In genomic region chr1:210027994-210028393, GRCh38 we compare ENCODE assay signal across 29 cellular contexts.
"Had no signal": no experiment of that assay in that cellular context is flagged by ENCODE, and none has a peak within 500 bp of the region (broad histone marks: within the 10 kb centered on the region; RNA-seq: fewer than 3 reads in every experiment).

No MANE protein-coding gene starts in this region.

- H3K27me3 Mint-ChIP-seq: type B pancreatic cell had no signal

- H3K4me3 ChIP-seq: stomach, suprapubic skin, testis, thoracic aorta, thyroid gland, tibial artery, tibial nerve, transverse colon, upper lobe of left lung, upper lobe of right lung, uterus, vagina had no signal

- H3K27me3 ChIP-seq: stomach, suprapubic skin, testis, thyroid gland, tibial artery, tibial nerve, transverse colon, upper lobe of left lung, upper lobe of right lung, uterus, vagina had no signal

- ATAC-seq: stimulated activated effector memory CD8-positive, alpha-beta T cell treated with anti-CD3 and anti-CD28 coated beads, Interleukin-12 subunit alpha, Interleukin-12 subunit beta, amount 100 ng/mL, for 72 hours; stimulated activated memory B cell treated with anti-CD40 and anti-IgM and Interleukin-4, amounts not matched to agents 10 μg/mL and 1 μg/mL and 100 μg/mL, for 72 hours; stimulated activated naive B cell treated with anti-CD40 and anti-IgM and Interleukin-4, amounts not matched to agents 10 μg/mL and 1 μg/mL and 100 μg/mL, for 72 hours; stimulated activated naive CD8-positive, alpha-beta T cell treated with anti-CD3 and anti-CD28 coated beads, Interleukin-15, amount 100 ng/mL, for 72 hours; stimulated activated naive CD8-positive, alpha-beta T cell treated with anti-CD3 and anti-CD28 coated beads, Interleukin-15, Interleukin-2, amounts not matched to agents 100 U/mL and 50 U/mL, for 24 hours; upper lobe of right lung had no signal

- DNase-seq: stimulated activated CD4-positive, alpha-beta T cell treated with anti-CD3 and anti-CD28 coated beads, Interleukin-2, amount 100 ng/mL, for 48 hours; stimulated activated CD4-positive, alpha-beta T cell treated with anti-CD3 and anti-CD28 coated beads, Interleukin-4, amount 100 ng/mL, for 1 hour; stimulated activated CD4-positive, alpha-beta T cell treated with anti-CD3 and anti-CD28 coated beads, Interleukin-4, amount 100 ng/mL, for 24 hours; stimulated activated CD4-positive, alpha-beta T cell treated with anti-CD3 and anti-CD28 coated beads, Interleukin-4, amount 100 ng/mL, for 4 hours; stimulated activated CD8-positive, alpha-beta memory T cell treated with anti-CD3 and anti-CD28 coated beads, Interleukin-4, amount 100 ng/mL, for 48 hours; stimulated activated naive B cell treated with anti-CD40 and anti-IgM and Interleukin-4, amounts not matched to agents 10 μg/mL and 1 μg/mL and 100 μg/mL, for 72 hours; stimulated activated naive CD4-positive, alpha-beta T cell; stimulated activated naive CD4-positive, alpha-beta T cell treated with Interleukin-2 at 50 U/mL for 16 hours; stimulated activated naive CD8-positive, alpha-beta T cell treated with anti-CD3 and anti-CD28 coated beads, Interleukin-15, amount 100 ng/mL, for 72 hours; stimulated activated naive CD8-positive, alpha-beta T cell treated with anti-CD3 and anti-CD28 coated beads, Interleukin-15, Interleukin-2, amounts not matched to agents 100 U/mL and 50 U/mL, for 24 hours; stomach; substantia nigra; testis; thyroid gland; tibial artery; transverse colon; trophoblast cell; upper lobe of left lung; upper lobe of right lung; uterus had no signal

- H3K27ac Mint-ChIP-seq: stimulated activated effector memory CD8-positive, alpha-beta T cell treated with anti-CD3 and anti-CD28 coated beads, Interleukin-12 subunit alpha, Interleukin-12 subunit beta, amount 100 ng/mL, for 72 hours; stimulated activated memory B cell treated with anti-CD40 and anti-IgM and Interleukin-4, amounts not matched to agents 10 μg/mL and 1 μg/mL and 100 μg/mL, for 72 hours; stimulated activated naive B cell treated with anti-CD40 and anti-IgM and Interleukin-4, amounts not matched to agents 10 μg/mL and 1 μg/mL and 100 μg/mL, for 72 hours; stimulated activated naive CD8-positive, alpha-beta T cell treated with anti-CD3 and anti-CD28 coated beads, Interleukin-15, amount 100 ng/mL, for 72 hours; stimulated activated naive CD8-positive, alpha-beta T cell treated with anti-CD3 and anti-CD28 coated beads, Interleukin-15, Interleukin-2, amounts not matched to agents 100 ng/mL and 50 ng/mL, for 24 hours; type B pancreatic cell had no signal

- H3K9me3 ChIP-seq: suprapubic skin, testis, thoracic aorta, thyroid gland, tibial artery, transverse colon, upper lobe of left lung, upper lobe of right lung, uterus, vagina had no signal

- H3K36me3 ChIP-seq: stomach, suprapubic skin, thoracic aorta, thyroid gland, tibial artery, tibial nerve, transverse colon, upper lobe of left lung, upper lobe of right lung, uterus, vagina had no signal

- FAIRE-seq: urothelium cell line had no signal

- H3K27ac ChIP-seq: stomach, suprapubic skin, testis, thoracic aorta, thyroid gland, tibial artery, tibial nerve, transverse colon, upper lobe of left lung, upper lobe of right lung, uterus, vagina had no signal

- H3K4me1 Mint-ChIP-seq: stimulated activated effector memory CD8-positive, alpha-beta T cell treated with anti-CD3 and anti-CD28 coated beads, Interleukin-12 subunit alpha, Interleukin-12 subunit beta, amount 100 ng/mL, for 72 hours; stimulated activated memory B cell treated with anti-CD40 and anti-IgM and Interleukin-4, amounts not matched to agents 10 μg/mL and 1 μg/mL and 100 μg/mL, for 72 hours; stimulated activated naive B cell treated with anti-CD40 and anti-IgM and Interleukin-4, amounts not matched to agents 10 μg/mL and 1 μg/mL and 100 μg/mL, for 72 hours; stimulated activated naive CD8-positive, alpha-beta T cell treated with anti-CD3 and anti-CD28 coated beads, Interleukin-15, amount 100 ng/mL, for 72 hours had no signal

- H3K36me3 Mint-ChIP-seq: stimulated activated effector memory CD8-positive, alpha-beta T cell treated with anti-CD3 and anti-CD28 coated beads, Interleukin-12 subunit alpha, Interleukin-12 subunit beta, amount 100 ng/mL, for 72 hours; stimulated activated memory B cell treated with anti-CD40 and anti-IgM and Interleukin-4, amounts not matched to agents 10 μg/mL and 1 μg/mL and 100 μg/mL, for 72 hours; stimulated activated naive B cell treated with anti-CD40 and anti-IgM and Interleukin-4, amounts not matched to agents 10 μg/mL and 1 μg/mL and 100 μg/mL, for 72 hours; type B pancreatic cell had no signal

- H3K4me3 Mint-ChIP-seq: stimulated activated effector memory CD8-positive, alpha-beta T cell treated with anti-CD3 and anti-CD28 coated beads, Interleukin-12 subunit alpha, Interleukin-12 subunit beta, amount 100 ng/mL, for 72 hours; stimulated activated memory B cell treated with anti-CD40 and anti-IgM and Interleukin-4, amounts not matched to agents 10 μg/mL and 1 μg/mL and 100 μg/mL, for 72 hours; stimulated activated naive B cell treated with anti-CD40 and anti-IgM and Interleukin-4, amounts not matched to agents 10 μg/mL and 1 μg/mL and 100 μg/mL, for 72 hours; stimulated activated naive CD8-positive, alpha-beta T cell treated with anti-CD3 and anti-CD28 coated beads, Interleukin-15, amount 100 ng/mL, for 72 hours; stimulated activated naive CD8-positive, alpha-beta T cell treated with anti-CD3 and anti-CD28 coated beads, Interleukin-15, Interleukin-2, amounts not matched to agents 100 ng/mL and 50 ng/mL, for 24 hours; type B pancreatic cell had no signal

- H3K4me1 ChIP-seq: stomach, suprapubic skin, testis, thyroid gland, tibial artery, tibial nerve, transverse colon, upper lobe of left lung, upper lobe of right lung, uterus, vagina had no signal
